16 cellular contexts compared by ENCODE assay signal in genomic region chr1:95793893-95794292, GRCh38.
DNase-seq lines count a peak whose midpoint lies in the region; ATAC-seq and TF ChIP-seq lines count a peak whose summit lies in the region.
"Had no signal": no experiment of that assay in that cellular context is flagged by ENCODE, and none has a peak within 500 bp of the region (broad histone marks: within the 10 kb centered on the region; RNA-seq: fewer than 3 reads in every experiment).

No MANE protein-coding gene starts in this region.

- POLR2A ChIA-PET in CD8-positive, alpha-beta T cell (lab: Charles Lee) = no interaction called here

- H3K4me1 ChIP-seq in CD8-positive, alpha-beta T cell (ENCODE audit: insufficient read depth, low read length) = no peaks in the 10 kb centered on the region
- H3K4me1 ChIP-seq in gastroesophageal sphincter = no peaks in the 10 kb centered on the region
- H3K4me1 ChIP-seq: thyroid gland had no signal

- H3K9me3 ChIP-seq in CD8-positive, alpha-beta T cell (ENCODE audit: low read length) = no peaks in the 10 kb centered on the region
- H3K9me3 ChIP-seq in gastroesophageal sphincter = no peaks in the 10 kb centered on the region
- H3K9me3 ChIP-seq: thyroid gland had no signal

- WGBS in gastroesophageal sphincter (ENCODE audit: low coverage in 1 of 2), 2 donors = 69 to 83% methylated on average over 2 to 5 of the region's 5 CpGs

- TF ChIP-seq POLR2A in gastroesophageal sphincter (IDR thresholded peaks at IDR 0.05) = no peak

- H3K4me3 ChIP-seq in choroid plexus epithelial cell (ENCODE audit: low read depth, low read length) = no peak overlapping the region
- H3K4me3 ChIP-seq in CD8-positive, alpha-beta T cell (ENCODE audit: low read depth, low read length) = no peak overlapping the region
- no peak overlapping the region for H3K4me3 ChIP-seq in gastroesophageal sphincter
- H3K4me3 ChIP-seq: skin epidermis, thyroid gland had no signal

- no peaks in the 10 kb centered on the region for H3K9me3 Mint-ChIP-seq in osteocyte (ENCODE audit: unreplicated experiment)
- H3K9me3 Mint-ChIP-seq in CD8-positive, alpha-beta T cell = peaks cover 4% of the 10 kb centered on the region

- peak; percentile 21 for TF ChIP-seq CTCF in choroid plexus epithelial cell (conservative IDR thresholded peaks at IDR 0.05; ENCODE audit: low read depth, low read length)
- TF ChIP-seq CTCF in osteocyte (IDR thresholded peaks at IDR 0.05) = peak; percentile 21
- no peak for TF ChIP-seq CTCF in CD8-positive, alpha-beta T cell (IDR thresholded peaks at IDR 0.05)
- no peak for TF ChIP-seq CTCF in gastroesophageal sphincter (IDR thresholded peaks at IDR 0.05)

- H3K4me1 Mint-ChIP-seq in osteocyte (ENCODE audit: unreplicated experiment) = no peaks in the 10 kb centered on the region
- H3K4me1 Mint-ChIP-seq in CD8-positive, alpha-beta T cell (ENCODE audit: low read depth) = no peaks in the 10 kb centered on the region
- H3K4me1 Mint-ChIP-seq: natural killer cell had no signal

- H3K27ac Mint-ChIP-seq in osteocyte (ENCODE audit: unreplicated experiment) = no peak overlapping the region
- H3K27ac Mint-ChIP-seq in CD8-positive, alpha-beta T cell = no peak overlapping the region
- H3K27ac Mint-ChIP-seq: natural killer cell had no signal

- CTCF ChIA-PET in CD8-positive, alpha-beta T cell (lab: Charles Lee) = no interaction called here

- ATAC-seq in CD8-positive, alpha-beta T cell = no peak
- ATAC-seq in gastroesophageal sphincter (no peak), GM21381 (IDR thresholded peaks at IDR 0.05; ENCODE audit: unreplicated experiment) (no peak)
- ATAC-seq: natural killer cell, Right ventricle myocardium inferior had no signal

- no peak overlapping the region for H3K4me3 Mint-ChIP-seq in osteocyte (ENCODE audit: unreplicated experiment)
- no peak overlapping the region for H3K4me3 Mint-ChIP-seq in CD8-positive, alpha-beta T cell
- H3K4me3 Mint-ChIP-seq: natural killer cell had no signal

- no peaks in the 10 kb centered on the region for H3K27me3 ChIP-seq in CD8-positive, alpha-beta T cell (ENCODE audit: insufficient read depth, low read length)
- H3K27me3 ChIP-seq in gastroesophageal sphincter = no peaks in the 10 kb centered on the region
- H3K27me3 ChIP-seq: thyroid gland had no signal

- no peak overlapping the region for H3K27ac ChIP-seq in CD8-positive, alpha-beta T cell (ENCODE audit: low read depth, low read length)
- no peak overlapping the region for H3K27ac ChIP-seq in gastroesophageal sphincter
- H3K27ac ChIP-seq: skin epidermis, thyroid gland had no signal

- peak; percentile 42 for DNase-seq in NCI-H748 (lab: John Stamatoyannopoulos, UW; ENCODE audit: unreplicated experiment)
- no peak for DNase-seq in NCI-H748 treated with DMSO at 0.1 percent for 48 hours (lab: John Stamatoyannopoulos, UW)
- peak; percentile 13 to 20 for DNase-seq in NCI-H187 (lab: John Stamatoyannopoulos, UW)
- DNase-seq in choroid plexus epithelial cell (ENCODE audit: low read depth) = peak; percentile 2
- DNase-seq in osteocyte (ENCODE audit: extremely low spot score, unreplicated experiment) = no peak
- DNase-seq in CD8-positive, alpha-beta T cell = no peak
- DNase-seq: activated CD4-positive, CD25-positive, alpha-beta regulatory T cell; activated T-cell treated with anti-CD3 and anti-CD28 coated beads, Interleukin-2, amount 50 U/mL, for 1 hour; aorta; natural killer cell; NCI-H1105; thyroid gland had no signal

- H3K27me3 Mint-ChIP-seq in osteocyte (ENCODE audit: unreplicated experiment) = peaks cover 2% of the 10 kb centered on the region
- H3K27me3 Mint-ChIP-seq in CD8-positive, alpha-beta T cell (ENCODE audit: low read depth) = no peaks in the 10 kb centered on the region

- no peaks in the 10 kb centered on the region for H3K36me3 ChIP-seq in CD8-positive, alpha-beta T cell (ENCODE audit: insufficient read depth, low read length)
- H3K36me3 ChIP-seq in gastroesophageal sphincter = no peaks in the 10 kb centered on the region
- H3K36me3 ChIP-seq: thyroid gland had no signal

- TF ChIP-seq EP300 in gastroesophageal sphincter (IDR thresholded peaks at IDR 0.05) = no peak

- no peaks in the 10 kb centered on the region for H3K36me3 Mint-ChIP-seq in osteocyte (ENCODE audit: unreplicated experiment)
- H3K36me3 Mint-ChIP-seq in CD8-positive, alpha-beta T cell = no peaks in the 10 kb centered on the region
- H3K36me3 Mint-ChIP-seq: natural killer cell had no signal

- intact Hi-C loops in CD8-positive, alpha-beta T cell (cut with DNase I, micrococcal nuclease) = no loop called here

Comparison
In these comparisons a context has a peak if more than half of its experiments do, and no peak if none do; other contexts are left out.
1. DNase-seq: peak in NCI-H748 (single experiment), NCI-H187 (2 of 2) and choroid plexus epithelial cell (single experiment); none in NCI-H748 treated with DMSO at 0.1 percent for 48 hours (single experiment), osteocyte (single experiment) and CD8-positive, alpha-beta T cell (0 of 7).
2. CTCF ChIP-seq: peak in choroid plexus epithelial cell (single experiment) and osteocyte (single experiment); none in CD8-positive, alpha-beta T cell (single experiment) and gastroesophageal sphincter (0 of 4).